ENCODE assay signal across 8 cellular contexts in genomic region chr7:23544913-23545354, GRCh38. TPM values are rescaled to one million over a fixed set of nuclear protein-coding genes. Genes with fewer than 3 reads are reported as not detected.
A peak's percentile ranks its signal among the peaks of the same experiment; 100 is the strongest.
DNase-seq lines count a peak whose midpoint lies in the region; ATAC-seq and TF ChIP-seq lines count a peak whose summit lies in the region.

No MANE protein-coding gene starts in this region.

- no peak for TF ChIP-seq POLR2A in right lobe of liver (IDR thresholded peaks at IDR 0.05)

- no peaks in the 10 kb centered on the region for H3K9me3 ChIP-seq in cardiac muscle cell (ENCODE audit: low read depth)
- H3K9me3 ChIP-seq in right atrium auricular region: no peaks in the 10 kb centered on the region
- H3K9me3 ChIP-seq in right lobe of liver: no peaks in the 10 kb centered on the region
- no peaks in the 10 kb centered on the region for H3K9me3 ChIP-seq in CD4-positive, alpha-beta memory T cell (ENCODE audit: control insufficient read depth in 1 of 2, low read length in 2 of 2)

- WGBS in right lobe of liver (ENCODE audit: insufficient coverage, low coverage, low lambda C conversion rate, missing lambda C conversion rate): 14% methylated on average over 2 of the region's 2 CpGs

- H3K27ac ChIP-seq in cardiac muscle cell (no peak overlapping the region), right atrium auricular region (no peak overlapping the region), VCaP (no peak overlapping the region), right lobe of liver (no peak overlapping the region)
- no peak overlapping the region for H3K27ac ChIP-seq in CD4-positive, alpha-beta memory T cell (ENCODE audit: low read depth, low read length)

- POLR2A ChIA-PET in CD4-positive, alpha-beta memory T cell (lab: Charles Lee; ENCODE audit: partially characterized antibody): interaction anchor here (2.9 kb wide), 1 partner anchor 14 kb away, joined by 11 read pairs; no protein-coding TSS in a partner anchor

- peak; percentile 72 for ATAC-seq in HG02759 (IDR thresholded peaks at IDR 0.05; ENCODE audit: unreplicated experiment)
- ATAC-seq in right lobe of liver: peak; percentile 52 to 87 (median 84)

- DNase-seq in cardiac muscle cell (ENCODE audit: low read depth in 1 of 2, low spot score in 1 of 2) (peak; percentile 35 to 61), right atrium auricular region (ENCODE audit: low spot score) (no peak), NCI-H1417 (lab: John Stamatoyannopoulos, UW) (peak; percentile 56 to 91 (median 71)), right lobe of liver (no peak), NCI-H774 (lab: John Stamatoyannopoulos, UW) (no peak)
- no peak for DNase-seq in CD4-positive, alpha-beta memory T cell

- H3K4me1 ChIP-seq in cardiac muscle cell (ENCODE audit: low read depth) (peaks cover 3% of the 10 kb centered on the region), right atrium auricular region (no peaks in the 10 kb centered on the region), right lobe of liver (no peaks in the 10 kb centered on the region)
- H3K4me1 ChIP-seq in CD4-positive, alpha-beta memory T cell (ENCODE audit: insufficient read depth, low read length): peaks cover 5% of the 10 kb centered on the region

- no peak overlapping the region for H3K4me3 Mint-ChIP-seq in CD4-positive, alpha-beta memory T cell

- H3K36me3 Mint-ChIP-seq in CD4-positive, alpha-beta memory T cell: no peaks in the 10 kb centered on the region

- peaks cover 9 to 10% (median 10%) of the 10 kb centered on the region in 4 donors for H3K4me1 Mint-ChIP-seq in CD4-positive, alpha-beta memory T cell

- intact Hi-C loops in right lobe of liver (cut with DNase I): no loop called here
- intact Hi-C loops in CD4-positive, alpha-beta memory T cell (cut with micrococcal nuclease): loop anchor here (1.0 to 10.0 kb wide), 3 partner anchors 246 to 1550 kb away; partner anchors contain the start of gene MALSU1

- peak overlapping the region in 3 of 7 donors; percentile 24 to 74 (median 47) for H3K27ac Mint-ChIP-seq in CD4-positive, alpha-beta memory T cell

- no peaks in the 10 kb centered on the region for H3K9me3 Mint-ChIP-seq in CD4-positive, alpha-beta memory T cell

- H3K4me3 ChIP-seq in cardiac muscle cell (no peak overlapping the region), right atrium auricular region (no peak overlapping the region), right lobe of liver (no peak overlapping the region)
- H3K4me3 ChIP-seq in CD4-positive, alpha-beta memory T cell (ENCODE audit: low read length in 2 of 2): no peak overlapping the region

- peak; percentile 42 for TF ChIP-seq CTCF in cardiac muscle cell (IDR thresholded peaks at IDR 0.05; ENCODE audit: low read depth, low read length)
- peak in 1 of 2 donors; percentile 42 for TF ChIP-seq CTCF in right atrium auricular region (IDR thresholded peaks at IDR 0.05)
- peak; percentile 86 for TF ChIP-seq CTCF in VCaP (conservative IDR thresholded peaks at IDR 0.05)
- peak; percentile 46 to 55 (median 51) for TF ChIP-seq CTCF in right lobe of liver (IDR thresholded peaks at IDR 0.05)

- H3K36me3 ChIP-seq in cardiac muscle cell (no peaks in the 10 kb centered on the region), right atrium auricular region (no peaks in the 10 kb centered on the region), right lobe of liver (no peaks in the 10 kb centered on the region)
- no peaks in the 10 kb centered on the region for H3K36me3 ChIP-seq in CD4-positive, alpha-beta memory T cell (ENCODE audit: insufficient read depth, low read length)

- no peaks in the 10 kb centered on the region for H3K27me3 Mint-ChIP-seq in CD4-positive, alpha-beta memory T cell

- CTCF ChIA-PET in CD4-positive, alpha-beta memory T cell (lab: Charles Lee; ENCODE audit: partially characterized antibody): interaction anchor here (0.6 to 4.2 kb wide), 15 partner anchors 12 to 1029 kb away, joined by 3 to 25 read pairs (median 4); no protein-coding TSS in a partner anchor

- H3K27me3 ChIP-seq in cardiac muscle cell (no peaks in the 10 kb centered on the region), right atrium auricular region (no peaks in the 10 kb centered on the region), right lobe of liver (no peaks in the 10 kb centered on the region)
- H3K27me3 ChIP-seq in CD4-positive, alpha-beta memory T cell (ENCODE audit: insufficient read depth, low read length): no peaks in the 10 kb centered on the region

RNA-seq across cellular contexts. Expression of gene TRA2A, which starts 13.2 kb away (rescaled TPM):
- total RNA-seq in cardiac muscle cell: 31.1 and 47.4 TPM in 2 replicates
- 55.8 and 68.7 TPM in 2 replicates for polyA plus RNA-seq in cardiac muscle cell
- 10 to 100 TPM; 16.0 to 26.7 TPM for total RNA-seq in right atrium auricular region
- total RNA-seq in right lobe of liver: 10 to 100 TPM; 11.1 to 34.9 (median 24.7) TPM
- total RNA-seq in CD4-positive, alpha-beta memory T cell: 100 to 1,000 TPM; 143 to 145 TPM
- polyA plus RNA-seq in CD4-positive, alpha-beta memory T cell: 10 to 100 TPM; 37.5 to 37.6 TPM

RNA-seq across cellular contexts. Expression of gene CCDC126, which starts 52.2 kb away (rescaled TPM):
- total RNA-seq in cardiac muscle cell: 3.9 and 7.6 TPM in 2 replicates
- polyA plus RNA-seq in cardiac muscle cell: 8.7 and 10.5 TPM in 2 replicates
- 10 to 100 TPM in 1 of 2 donors, 1 to 10 TPM in 1; 9.4 to 10.6 TPM for total RNA-seq in right atrium auricular region
- total RNA-seq in right lobe of liver: 1 to 10 TPM; 5.9 to 9.8 (median 6.2) TPM
- total RNA-seq in CD4-positive, alpha-beta memory T cell: 10 to 100 TPM; 15.5 to 17.7 TPM
- polyA plus RNA-seq in CD4-positive, alpha-beta memory T cell: 10 to 100 TPM; 11.9 to 22.0 TPM

Comparison
In these comparisons a context has a peak if more than half of its experiments do, and no peak if none do; other contexts are left out.
1. DNase-seq: peak in cardiac muscle cell (2 of 2) and NCI-H1417 (3 of 3); none in right atrium auricular region (single experiment), right lobe of liver (0 of 3), NCI-H774 (single experiment) and CD4-positive, alpha-beta memory T cell (0 of 5).